ENCODE assay signal across 20 cellular contexts in genomic region chr18:27118964-27119363, GRCh38.
DNase-seq lines count a peak whose midpoint lies in the region; ATAC-seq, FAIRE-seq and TF ChIP-seq lines count a peak whose summit lies in the region.
"Had no signal": no experiment of that assay in that cellular context is flagged by ENCODE, and none has a peak within 500 bp of the region (broad histone marks: within the 10 kb centered on the region; RNA-seq: fewer than 3 reads in every experiment).

No MANE protein-coding gene starts in this region.

- DNase-seq in right lobe of liver = no peak
- no peak for DNase-seq in HepG2 (ENCODE audit: low spot score)
- DNase-seq in kidney tubule cell (ENCODE audit: low spot score) = peak; percentile 16
- no peak for DNase-seq in neural progenitor cell (ENCODE audit: low spot score)
- no peak for DNase-seq in DMS53 treated with DMSO at 0.1 percent for 48 hours (lab: John Stamatoyannopoulos, UW; ENCODE audit: unreplicated experiment)
- DNase-seq in activated CD4-positive, alpha-beta T cell treated with anti-CD3 and anti-CD28 coated beads, Interleukin-2, amount 50 U/mL, for 48 hours = no peak
- no peak for DNase-seq in NOMO-1 treated with dmso at 0.1 percent for 144 hours (lab: John Stamatoyannopoulos, UW; ENCODE audit: unreplicated experiment)
- DNase-seq: CD4-positive, alpha-beta memory T cell; DND-41; EL; H9 had no signal

- H3K36me3 ChIP-seq in right lobe of liver (no peaks in the 10 kb centered on the region), HepG2 (replicated peaks in 1 of 2; ENCODE audit: control insufficient read depth in 1 of 2, insufficient read depth in 2 of 2, low read length in 2 of 2) (no peaks in the 10 kb centered on the region; a peak in 1 of 5 replicates), neural progenitor cell (no peaks in the 10 kb centered on the region)
- H3K36me3 ChIP-seq: BLaER1 had no signal

- ATAC-seq in right lobe of liver = peak in 3 of 4 donors; percentile 26 to 50 (median 49)
- no peak for ATAC-seq in HepG2
- ATAC-seq: A549 had no signal

- TF ChIP-seq CTCF in right lobe of liver (IDR thresholded peaks at IDR 0.05) = no peak
- TF ChIP-seq CTCF in HepG2 (CRISPR knock-in tag; IDR thresholded peaks at IDR 0.05) = no peak
- TF ChIP-seq CTCF in neural progenitor cell (IDR thresholded peaks at IDR 0.05) = no peak

- H3K27ac ChIP-seq in right lobe of liver = no peak overlapping the region
- no peak overlapping the region for H3K27ac ChIP-seq in HepG2 (ENCODE audit: extremely low read length, insufficient read depth, low read length)
- H3K27ac ChIP-seq in neural progenitor cell = no peak overlapping the region
- H3K27ac ChIP-seq: 22Rv1, A549, BLaER1 had no signal

- H3F3A ChIP-seq in neural progenitor cell (ENCODE audit: low read depth) = no peaks in the 10 kb centered on the region

- intact Hi-C loops in right lobe of liver (cut with DNase I) (no loop called here), HepG2 (cut with micrococcal nuclease; ENCODE audit: unreplicated experiment) (no loop called here)

- H4K20me1 ChIP-seq in HepG2 (ENCODE audit: insufficient read depth, low read length) (no peaks in the 10 kb centered on the region), neural progenitor cell (ENCODE audit: low read depth) (no peaks in the 10 kb centered on the region)
- H4K20me1 ChIP-seq: BLaER1 had no signal

- WGBS in right lobe of liver (ENCODE audit: insufficient coverage, low coverage, low lambda C conversion rate, missing lambda C conversion rate) = 25% methylated on average over 3 of the region's 3 CpGs
- WGBS in HepG2 (ENCODE audit: low lambda C conversion rate) = 79% methylated on average over 3 of the region's 3 CpGs

- H3K27me3 ChIP-seq in right lobe of liver = no peaks in the 10 kb centered on the region
- no peaks in the 10 kb centered on the region for H3K27me3 ChIP-seq in HepG2 (ENCODE audit: control insufficient read depth in 1 of 2, insufficient read depth in 2 of 2, low read length in 2 of 2)
- H3K27me3 ChIP-seq in neural progenitor cell = no peaks in the 10 kb centered on the region
- H3K27me3 ChIP-seq: BLaER1 had no signal

- H3K9me3 ChIP-seq in right lobe of liver (no peaks in the 10 kb centered on the region), HepG2 (ENCODE audit: low read length) (no peaks in the 10 kb centered on the region; the same call in 1 of the 2 replicates), neural progenitor cell (ENCODE audit: low read depth) (no peaks in the 10 kb centered on the region)
- H3K9me3 ChIP-seq: A549, BLaER1 had no signal

- no peak overlapping the region for H3K4me3 Mint-ChIP-seq in neural progenitor cell
- H3K4me3 Mint-ChIP-seq: CD14-positive monocyte; CD4-positive, alpha-beta memory T cell; H9 had no signal

- H2AFZ ChIP-seq in HepG2 (ENCODE audit: low read length) (no peak overlapping the region), neural progenitor cell (replicated peaks) (no peak overlapping the region)

- TF ChIP-seq POLR2A in right lobe of liver (IDR thresholded peaks at IDR 0.05) (no peak), HepG2 (IDR thresholded peaks at IDR 0.05; ENCODE audit: insufficient read depth in 1 of 2, low read depth in 2 of 2, low read length in 2 of 2) (no peak)

- H3K79me2 ChIP-seq in HepG2 (ENCODE audit: insufficient read depth, low read length) = no peaks in the 10 kb centered on the region
- no peaks in the 10 kb centered on the region for H3K79me2 ChIP-seq in neural progenitor cell (ENCODE audit: low read depth)

- no peaks in the 10 kb centered on the region for H3K36me3 Mint-ChIP-seq in neural progenitor cell
- H3K36me3 Mint-ChIP-seq: CD14-positive monocyte; CD4-positive, alpha-beta memory T cell had no signal

- no peaks in the 10 kb centered on the region for H3K27me3 Mint-ChIP-seq in neural progenitor cell (ENCODE audit: insufficient read depth, low read depth)
- H3K27me3 Mint-ChIP-seq: CD4-positive, alpha-beta memory T cell had no signal

- FAIRE-seq in HepG2 (lab: Jason Lieb, UNC) = no peak
- FAIRE-seq: A549, G401.6, GM12891, GM19239, H1, HTR-8/SVneo had no signal

- BruUV-seq in HepG2 (replicated peaks; lab: Mats Ljungman, UMichigan) = no TSS peak

- no peak for TF ChIP-seq RAD21 in HepG2 (CRISPR knock-in tag; IDR thresholded peaks at IDR 0.05)

- H3K4me2 ChIP-seq in HepG2 (ENCODE audit: low read depth, low read length) (no peak overlapping the region), neural progenitor cell (peak overlapping the region; percentile 41)
- H3K4me2 ChIP-seq: A549, BLaER1 had no signal

- CTCF ChIA-PET in HepG2 (lab: Yijun Ruan, JAX; ENCODE audit: low intra/inter-chr PET ratio, low total read pairs) = no interaction called here

- no peaks in the 10 kb centered on the region for H3K4me1 Mint-ChIP-seq in neural progenitor cell
- H3K4me1 Mint-ChIP-seq: CD14-positive monocyte; CD4-positive, alpha-beta memory T cell had no signal

- in situ Hi-C loops in HepG2 (cut with HindIII; ENCODE audit: extremely low pct_ligation_motif_present, low pct_unique_long_range_greater_than_20kb) = no loop called here

- H3K9ac ChIP-seq in HepG2 (ENCODE audit: insufficient read depth, low read depth, low read length) (no peak overlapping the region), neural progenitor cell (no peak overlapping the region)
- H3K9ac ChIP-seq: BLaER1 had no signal

- peaks cover 0 to 12% (median 2%) of the 10 kb centered on the region in 4 donors for H3K4me1 ChIP-seq in right lobe of liver
- H3K4me1 ChIP-seq in HepG2 (ENCODE audit: insufficient read depth, low read length) = no peaks in the 10 kb centered on the region
- H3K4me1 ChIP-seq in neural progenitor cell = peaks cover 13% of the 10 kb centered on the region
- H3K4me1 ChIP-seq: A549 had no signal

- H3K9me3 Mint-ChIP-seq in neural progenitor cell = peaks cover 1% of the 10 kb centered on the region

- H3K4me3 ChIP-seq in right lobe of liver = no peak overlapping the region
- no peak overlapping the region for H3K4me3 ChIP-seq in HepG2 (replicated peaks in 1 of 3; ENCODE audit: insufficient read depth in 1 of 3, low read depth in 2 of 3, low read length in 3 of 3)
- no peak overlapping the region for H3K4me3 ChIP-seq in neural progenitor cell
- H3K4me3 ChIP-seq: A549, BLaER1 had no signal

- no peak overlapping the region for H3K27ac Mint-ChIP-seq in neural progenitor cell
- H3K27ac Mint-ChIP-seq: CD14-positive monocyte; CD4-positive, alpha-beta memory T cell; H9 had no signal

- POLR2A ChIA-PET in HepG2 (lab: Yijun Ruan, JAX) = no interaction called here

- no peak for TF ChIP-seq EP300 in HepG2 (IDR thresholded peaks at IDR 0.05; ENCODE audit: low read depth in 2 of 2, low read length in 2 of 2)
- no peak for TF ChIP-seq EP300 in HepG2 (CRISPR knock-in tag; IDR thresholded peaks at IDR 0.05; ENCODE audit: borderline replicate concordance)

TF ChIP-seq in HepG2, 621 proteins besides CTCF, POLR2A, EP300 and RAD21 (continues in another document):
- TF ChIP-seq, protein P1, sequence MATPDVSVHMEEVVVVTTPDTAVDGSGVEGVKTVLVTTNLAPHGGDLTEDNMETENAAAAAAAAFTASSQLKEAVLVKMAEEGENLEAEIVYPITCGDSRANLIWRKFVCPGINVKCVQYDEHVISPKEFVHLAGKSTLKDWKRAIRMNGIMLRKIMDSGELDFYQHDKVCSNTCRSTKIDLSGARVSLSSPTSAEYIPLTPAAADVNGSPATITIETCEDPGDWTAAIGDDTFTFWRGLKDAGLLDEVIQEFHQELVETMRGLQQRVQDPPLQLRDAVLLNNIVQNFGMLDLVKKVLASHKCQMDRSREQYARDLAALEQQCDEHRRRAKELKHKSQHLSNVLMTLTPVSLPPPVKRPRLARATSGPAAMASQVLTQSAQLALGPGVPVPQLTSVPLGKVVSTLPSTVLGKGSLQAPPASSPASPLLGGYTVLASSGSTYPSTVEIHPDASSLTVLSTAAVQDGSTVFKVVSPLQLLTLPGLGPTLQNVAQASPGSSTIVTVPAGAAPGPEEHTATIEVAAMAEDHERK (CRISPR knock-in tag; IDR thresholded peaks at IDR 0.05; ENCODE audit: low read depth) = no peak
- TF ChIP-seq ZNF256 (CRISPR knock-in tag; conservative IDR thresholded peaks at IDR 0.05) = no peak
- TF ChIP-seq AFF4 (CRISPR knock-in tag; IDR thresholded peaks at IDR 0.05) = no peak
- TF ChIP-seq PCBP1 (IDR thresholded peaks at IDR 0.05; ENCODE audit: borderline replicate concordance, low read depth, low read length) = no peak
